In genomic region chr4:47926667-47927258, GRCh38 we compare ENCODE assay signal across 8 cellular contexts. TPM values are rescaled to one million over a fixed set of nuclear protein-coding genes. Genes with fewer than 3 reads are reported as not detected.
A peak's percentile ranks its signal among the peaks of the same experiment; 100 is the strongest.
DNase-seq lines count a peak whose midpoint lies in the region; ATAC-seq and TF ChIP-seq lines count a peak whose summit lies in the region.

No MANE protein-coding gene starts in this region.

- H3K4me2 ChIP-seq in parathyroid adenoma (ENCODE audit: low read length): peak overlapping the region; percentile 44

- H3K27ac ChIP-seq in Peyer's patch (no peak overlapping the region), parathyroid adenoma (no peak overlapping the region)

- no peak for TF ChIP-seq POLR2A in Peyer's patch (IDR thresholded peaks at IDR 0.05)

- no peaks in the 10 kb centered on the region for H3K27me3 ChIP-seq in Peyer's patch
- no peaks in the 10 kb centered on the region for H3K27me3 ChIP-seq in parathyroid adenoma (ENCODE audit: control insufficient read depth, insufficient read depth, low read length)

- H3K27ac Mint-ChIP-seq in activated naive CD4-positive, alpha-beta T cell treated with anti-CD3 and anti-CD28 coated beads for 36 hours: no peak overlapping the region

- peak; percentile 96 for ATAC-seq in GM19328 (IDR thresholded peaks at IDR 0.05; ENCODE audit: unreplicated experiment)
- peak; percentile 91 for ATAC-seq in HG03378 (IDR thresholded peaks at IDR 0.05; ENCODE audit: unreplicated experiment)

- DNase-seq in COLO668 (lab: John Stamatoyannopoulos, UW; ENCODE audit: unreplicated experiment): peak; percentile 35
- peak; percentile 22 to 77 (median 59) for DNase-seq in Peyer's patch
- DNase-seq in activated naive CD4-positive, alpha-beta T cell treated with anti-CD3 and anti-CD28 coated beads for 36 hours: peak; percentile 74
- peak in 41 of 42 donors; percentile 10 to 79 (median 56) for DNase-seq in head of caudate nucleus
- DNase-seq in NOMO-1 treated with DMSO at 0.1 percent for 48 hours (lab: John Stamatoyannopoulos, UW; ENCODE audit: unreplicated experiment): no peak

- H3K4me1 Mint-ChIP-seq in activated naive CD4-positive, alpha-beta T cell treated with anti-CD3 and anti-CD28 coated beads for 36 hours (ENCODE audit: low read depth): peaks cover 8% of the 10 kb centered on the region

- no peaks in the 10 kb centered on the region for H3K9me3 ChIP-seq in Peyer's patch
- H3K9me3 ChIP-seq in parathyroid adenoma (ENCODE audit: control insufficient read depth, low read length): no peaks in the 10 kb centered on the region

- intact Hi-C loops in activated naive CD4-positive, alpha-beta T cell treated with anti-CD3 and anti-CD28 coated beads for 36 hours (cut with micrococcal nuclease): loop anchor here (1.0 to 5.0 kb wide), 4 partner anchors 161 to 366 kb away; no protein-coding TSS in a partner anchor
- intact Hi-C loops in head of caudate nucleus (cut with DNase I): no loop called here

- H3K79me2 ChIP-seq in parathyroid adenoma: no peaks in the 10 kb centered on the region

- H3K36me3 Mint-ChIP-seq in activated naive CD4-positive, alpha-beta T cell treated with anti-CD3 and anti-CD28 coated beads for 36 hours (ENCODE audit: low read depth): no peaks in the 10 kb centered on the region

- H3K4me3 ChIP-seq in Peyer's patch: peak overlapping the region in 3 of 4 donors; percentile 14 to 36 (median 23)
- H3K4me3 ChIP-seq in parathyroid adenoma (ENCODE audit: low read depth, low read length): no peak overlapping the region

- CTCF ChIA-PET in activated naive CD4-positive, alpha-beta T cell treated with anti-CD3 and anti-CD28 coated beads for 36 hours (lab: Charles Lee): interaction anchor here (0.5 to 1.8 kb wide), 6 partner anchors 8 to 163 kb away, joined by 3 to 8 read pairs (median 4); no protein-coding TSS in a partner anchor

- H3K9ac ChIP-seq in parathyroid adenoma: no peak overlapping the region

- TF ChIP-seq CTCF in Peyer's patch (IDR thresholded peaks at IDR 0.05): peak in 4 of 6 experiments; percentile 53 to 71 (median 60)
- TF ChIP-seq CTCF in parathyroid adenoma (IDR thresholded peaks at IDR 0.05): peak; percentile 45

- H3K9me3 Mint-ChIP-seq in activated naive CD4-positive, alpha-beta T cell treated with anti-CD3 and anti-CD28 coated beads for 36 hours: no peaks in the 10 kb centered on the region

- peaks cover 0 to 6% (median 0%) of the 10 kb centered on the region in 4 donors for H3K4me1 ChIP-seq in Peyer's patch
- H3K4me1 ChIP-seq in parathyroid adenoma: no peaks in the 10 kb centered on the region

- H3K4me3 Mint-ChIP-seq in activated naive CD4-positive, alpha-beta T cell treated with anti-CD3 and anti-CD28 coated beads for 36 hours: peak overlapping the region; percentile 63

- H3K27me3 Mint-ChIP-seq in activated naive CD4-positive, alpha-beta T cell treated with anti-CD3 and anti-CD28 coated beads for 36 hours (ENCODE audit: low read depth): peaks cover 11% of the 10 kb centered on the region

- H3K36me3 ChIP-seq in Peyer's patch (no peaks in the 10 kb centered on the region), parathyroid adenoma (ENCODE audit: control insufficient read depth, insufficient read depth, low read length) (no peaks in the 10 kb centered on the region)

- H2AFZ ChIP-seq in parathyroid adenoma: peak overlapping the region; percentile 48

RNA-seq across cellular contexts. Expression of gene NFXL1, which starts 12.4 kb away (rescaled TPM):
- total RNA-seq in Peyer's patch: 10 to 100 TPM in 3 of 4 donors, 1 to 10 TPM in 1; 7.0 to 31.4 (median 14.5) TPM
- 10 to 100 TPM; 10.4 to 11.4 TPM for total RNA-seq in activated naive CD4-positive, alpha-beta T cell treated with anti-CD3 and anti-CD28 coated beads for 36 hours
